ENCODE assay signal across 35 cellular contexts in genomic region chr1:25885602-25886001, GRCh38. TPM values are rescaled to one million over a fixed set of nuclear protein-coding genes. Genes with fewer than 3 reads are reported as not detected.
"Had no signal": no experiment of that assay in that cellular context is flagged by ENCODE, and none has a peak within 500 bp of the region (broad histone marks: within the 10 kb centered on the region; RNA-seq: fewer than 3 reads in every experiment).

No MANE protein-coding gene starts in this region.

- DNase-seq: activated CD4-positive, alpha-beta memory T cell treated with anti-CD3 and anti-CD28 coated beads for 36 hours; activated CD4-positive, alpha-beta T cell treated with anti-CD3 and anti-CD28 coated beads for 36 hours; activated CD4-positive, alpha-beta T cell treated with anti-CD3 and anti-CD28 coated beads, Interleukin-2, amount 10 ng/mL, durations not matched to agents 24 days and 14 days; activated CD4-positive, CD25-positive, alpha-beta regulatory T cell; activated CD4-positive, CD25-positive, alpha-beta regulatory T cell treated with anti-CD3 and anti-CD28 coated beads, Interleukin-2, amount 50 U/mL, for 72 hours; activated CD8-positive, alpha-beta memory T cell treated with anti-CD3 and anti-CD28 coated beads, Interleukin-2, amount 10 ng/mL, durations not matched to agents 7 days and 5 days; activated CD8-positive, alpha-beta memory T cell treated with anti-CD3 and anti-CD28 coated beads, Interleukin-2, amount 50 U/mL, for 4 hours; activated CD8-positive, alpha-beta T cell treated with anti-CD3 and anti-CD28 coated beads, Interleukin-2, amount 10 ng/mL, durations not matched to agents 7 days and 5 days; activated gamma-delta T cell; activated naive CD4-positive, alpha-beta T cell; activated naive CD4-positive, alpha-beta T cell treated with anti-CD3 and anti-CD28 coated beads, Interleukin-2, amount 50 U/mL, for 16 hours; activated T-cell treated with anti-CD3 and anti-CD28 coated beads, Interleukin-2, amount 50 U/mL, for 1 hour; activated T-cell treated with anti-CD3 and anti-CD28 coated beads, Interleukin-2, amount 50 U/mL, for 48 hours; amniotic stem cell; anterior cingulate cortex; brain microvascular endothelial cell; effector memory CD4-positive, alpha-beta T cell; erythroblast; foreskin keratinocyte; gastrocnemius medialis; glutamatergic neuron; heart left ventricle; T-helper 1 cell; T-helper 17 cell; T1000 had no signal

- FAIRE-seq: astrocyte, bronchial epithelial cell had no signal

- H3K9me3 ChIP-seq: esophagus muscularis mucosa, gastrocnemius medialis, heart left ventricle had no signal

- H3K9me3 Mint-ChIP-seq: activated CD4-positive, alpha-beta memory T cell treated with anti-CD3 and anti-CD28 coated beads for 36 hours; activated CD4-positive, alpha-beta T cell treated with anti-CD3 and anti-CD28 coated beads, Interleukin-2, amount 10 ng/mL, durations not matched to agents 24 days and 14 days; central memory CD8-positive, alpha-beta T cell; dendritic cell treated with granulocyte-macrophage colony-stimulating factor and Interleukin-4, amounts not matched to agents 40 ng/mL and 50 ng/mL, for 4 days; T-helper 2 cell treated with Interferon-gamma antibody and Interleukin-4, amounts not matched to agents 5 μg/mL and 100 μg/mL, for 36 hours had no signal

- H3K27me3 ChIP-seq: brain microvascular endothelial cell, dorsolateral prefrontal cortex, esophagus muscularis mucosa, foreskin keratinocyte, gastrocnemius medialis, heart left ventricle had no signal

- ATAC-seq: activated CD4-positive, alpha-beta T cell treated with anti-CD3 and anti-CD28 coated beads for 36 hours; activated CD8-positive, alpha-beta memory T cell treated with anti-CD3 and anti-CD28 coated beads, Interleukin-2, amount 10 ng/mL, durations not matched to agents 7 days and 5 days; activated CD8-positive, alpha-beta T cell treated with anti-CD3 and anti-CD28 coated beads, Interleukin-2, amount 10 ng/mL, durations not matched to agents 7 days and 5 days; foreskin keratinocyte; gastrocnemius medialis; heart left ventricle; T-helper 17 cell had no signal

- H3K36me3 Mint-ChIP-seq: activated CD4-positive, alpha-beta memory T cell treated with anti-CD3 and anti-CD28 coated beads for 36 hours had no signal

- H3K27ac Mint-ChIP-seq: activated CD4-positive, alpha-beta memory T cell treated with anti-CD3 and anti-CD28 coated beads for 36 hours; activated CD4-positive, alpha-beta T cell treated with anti-CD3 and anti-CD28 coated beads for 36 hours; activated CD4-positive, alpha-beta T cell treated with anti-CD3 and anti-CD28 coated beads, Interleukin-2, amount 10 ng/mL, durations not matched to agents 24 days and 14 days; activated CD8-positive, alpha-beta memory T cell treated with anti-CD3 and anti-CD28 coated beads, Interleukin-2, amount 10 ng/mL, durations not matched to agents 7 days and 5 days; activated CD8-positive, alpha-beta T cell treated with anti-CD3 and anti-CD28 coated beads, Interleukin-2, amount 10 ng/mL, durations not matched to agents 7 days and 5 days; activated naive CD8-positive, alpha-beta T cell; dendritic cell treated with granulocyte-macrophage colony-stimulating factor and Interleukin-4, amounts not matched to agents 40 ng/mL and 50 ng/mL, for 4 days; T-helper 17 cell had no signal

- H3K27me3 Mint-ChIP-seq: activated CD4-positive, alpha-beta memory T cell treated with anti-CD3 and anti-CD28 coated beads for 36 hours; activated CD4-positive, alpha-beta T cell treated with anti-CD3 and anti-CD28 coated beads for 36 hours; activated CD4-positive, alpha-beta T cell treated with anti-CD3 and anti-CD28 coated beads, Interleukin-2, amount 10 ng/mL, durations not matched to agents 24 days and 14 days; activated CD8-positive, alpha-beta memory T cell treated with anti-CD3 and anti-CD28 coated beads, Interleukin-2, amount 10 ng/mL, durations not matched to agents 7 days and 5 days; activated naive CD8-positive, alpha-beta T cell; central memory CD8-positive, alpha-beta T cell; dendritic cell treated with granulocyte-macrophage colony-stimulating factor and Interleukin-4, amounts not matched to agents 40 ng/mL and 50 ng/mL, for 4 days; T-helper 17 cell had no signal

- H3K36me3 ChIP-seq: brain microvascular endothelial cell, esophagus muscularis mucosa, gastrocnemius medialis, heart left ventricle had no signal

- H3K27ac ChIP-seq: brain microvascular endothelial cell, coronary artery, esophagus muscularis mucosa, foreskin keratinocyte, gastrocnemius medialis, heart left ventricle had no signal

- H3K4me1 Mint-ChIP-seq: activated CD4-positive, alpha-beta T cell treated with anti-CD3 and anti-CD28 coated beads for 36 hours; activated CD4-positive, alpha-beta T cell treated with anti-CD3 and anti-CD28 coated beads, Interleukin-2, amount 10 ng/mL, durations not matched to agents 24 days and 14 days; activated CD8-positive, alpha-beta memory T cell treated with anti-CD3 and anti-CD28 coated beads, Interleukin-2, amount 10 ng/mL, durations not matched to agents 7 days and 5 days; central memory CD8-positive, alpha-beta T cell had no signal

- H3K4me3 Mint-ChIP-seq: activated CD4-positive, alpha-beta memory T cell treated with anti-CD3 and anti-CD28 coated beads for 36 hours; activated CD4-positive, alpha-beta T cell treated with anti-CD3 and anti-CD28 coated beads for 36 hours; activated CD4-positive, alpha-beta T cell treated with anti-CD3 and anti-CD28 coated beads, Interleukin-2, amount 10 ng/mL, durations not matched to agents 24 days and 14 days; activated CD8-positive, alpha-beta memory T cell treated with anti-CD3 and anti-CD28 coated beads, Interleukin-2, amount 10 ng/mL, durations not matched to agents 7 days and 5 days; activated CD8-positive, alpha-beta T cell treated with anti-CD3 and anti-CD28 coated beads, Interleukin-2, amount 10 ng/mL, durations not matched to agents 7 days and 5 days; activated naive CD8-positive, alpha-beta T cell; central memory CD8-positive, alpha-beta T cell; dendritic cell treated with granulocyte-macrophage colony-stimulating factor and Interleukin-4, amounts not matched to agents 40 ng/mL and 50 ng/mL, for 4 days; T-helper 17 cell; T-helper 2 cell treated with Interferon-gamma antibody and Interleukin-4, amounts not matched to agents 5 μg/mL and 100 μg/mL, for 36 hours had no signal

- H3K4me1 ChIP-seq: gastrocnemius medialis, heart left ventricle had no signal

- H3K4me3 ChIP-seq: coronary artery, dorsolateral prefrontal cortex, esophagus muscularis mucosa, gastrocnemius medialis, heart left ventricle had no signal

RNA-seq across cellular contexts. Expression of gene AUNIP, which starts 26.3 kb away (rescaled TPM):
- total RNA-seq: cardiac septum, esophagus muscularis mucosa, gastrocnemius medialis had no signal
